ENCODE assay signal across 23 cellular contexts in the genomic region with DNA sequence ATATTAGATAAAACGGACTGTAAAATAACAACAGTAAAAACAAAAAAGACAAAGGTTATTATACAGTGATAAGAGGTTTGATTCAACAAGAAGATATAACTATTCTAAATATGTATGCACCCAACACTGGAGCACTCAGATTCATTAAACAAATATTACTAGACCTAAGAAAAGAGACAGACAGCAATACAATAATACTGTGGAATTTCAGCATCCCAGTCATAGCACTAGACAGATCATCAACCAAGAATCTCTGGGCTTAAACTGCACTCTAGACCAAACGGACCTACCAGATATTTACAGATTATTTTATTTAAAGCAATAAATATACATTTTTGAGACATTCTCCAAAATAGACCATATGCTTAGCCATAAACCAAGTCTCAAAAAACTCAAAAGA.
"Had no signal": no experiment of that assay in that cellular context is flagged by ENCODE, and none has a peak within 500 bp of the region (broad histone marks: within the 10 kb centered on the region; RNA-seq: fewer than 3 reads in every experiment).

No MANE protein-coding gene starts in this region.

- H3K4me3 ChIP-seq: ascending aorta, coronary artery, dorsolateral prefrontal cortex had no signal

- H3K27me3 ChIP-seq: ascending aorta, brain microvascular endothelial cell, dorsolateral prefrontal cortex had no signal

- H3K9me3 ChIP-seq: ascending aorta had no signal

- H3K36me3 ChIP-seq: ascending aorta, brain microvascular endothelial cell, WERI-Rb-1 had no signal

- H3K4me1 ChIP-seq: ascending aorta had no signal

- H3K27ac ChIP-seq: ascending aorta, brain microvascular endothelial cell, coronary artery, dorsolateral prefrontal cortex, WERI-Rb-1 had no signal

- DNase-seq: activated B cell treated with CpG ODN at 0.5 μM for 24 hours; activated CD4-positive, alpha-beta T cell treated with anti-CD3 and anti-CD28 coated beads for 48 hours; activated CD4-positive, alpha-beta T cell treated with anti-CD3 and anti-CD28 coated beads, Interleukin-2, amount 50 U/mL, for 1 hour; activated CD4-positive, alpha-beta T cell treated with anti-CD3 and anti-CD28 coated beads, Interleukin-2, amount 50 U/mL, for 48 hours; activated CD8-positive, alpha-beta memory T cell treated with anti-CD3 and anti-CD28 coated beads for 24 hours; activated CD8-positive, alpha-beta T cell treated with anti-CD3 and anti-CD28 coated beads for 36 hours; activated effector memory CD4-positive, alpha-beta T cell treated with anti-CD3 and anti-CD28 coated beads, Interleukin-2, amount 50 U/mL, for 16 hours; activated naive CD4-positive, alpha-beta T cell treated with anti-CD3 and anti-CD28 coated beads for 36 hours; activated naive CD8-positive, alpha-beta T cell treated with anti-CD3 and anti-CD28 coated beads for 36 hours; activated naive CD8-positive, alpha-beta T cell treated with anti-CD3 and anti-CD28 coated beads, Interleukin-2, amount 50 U/mL, for 24 hours; activated T-cell treated with anti-CD3 and anti-CD28 coated beads, Interleukin-2, amount 50 U/mL, for 1 hour; activated T-cell treated with anti-CD3 and anti-CD28 coated beads, Interleukin-2, amount 50 U/mL, for 48 hours; brain microvascular endothelial cell; dorsolateral prefrontal cortex; effector memory CD4-positive, alpha-beta T cell; endodermal cell; foreskin fibroblast; head of caudate nucleus; T-helper 17 cell; T1000; WERI-Rb-1 had no signal
